ENCODE assay signal across 8 cellular contexts in the genomic region with DNA sequence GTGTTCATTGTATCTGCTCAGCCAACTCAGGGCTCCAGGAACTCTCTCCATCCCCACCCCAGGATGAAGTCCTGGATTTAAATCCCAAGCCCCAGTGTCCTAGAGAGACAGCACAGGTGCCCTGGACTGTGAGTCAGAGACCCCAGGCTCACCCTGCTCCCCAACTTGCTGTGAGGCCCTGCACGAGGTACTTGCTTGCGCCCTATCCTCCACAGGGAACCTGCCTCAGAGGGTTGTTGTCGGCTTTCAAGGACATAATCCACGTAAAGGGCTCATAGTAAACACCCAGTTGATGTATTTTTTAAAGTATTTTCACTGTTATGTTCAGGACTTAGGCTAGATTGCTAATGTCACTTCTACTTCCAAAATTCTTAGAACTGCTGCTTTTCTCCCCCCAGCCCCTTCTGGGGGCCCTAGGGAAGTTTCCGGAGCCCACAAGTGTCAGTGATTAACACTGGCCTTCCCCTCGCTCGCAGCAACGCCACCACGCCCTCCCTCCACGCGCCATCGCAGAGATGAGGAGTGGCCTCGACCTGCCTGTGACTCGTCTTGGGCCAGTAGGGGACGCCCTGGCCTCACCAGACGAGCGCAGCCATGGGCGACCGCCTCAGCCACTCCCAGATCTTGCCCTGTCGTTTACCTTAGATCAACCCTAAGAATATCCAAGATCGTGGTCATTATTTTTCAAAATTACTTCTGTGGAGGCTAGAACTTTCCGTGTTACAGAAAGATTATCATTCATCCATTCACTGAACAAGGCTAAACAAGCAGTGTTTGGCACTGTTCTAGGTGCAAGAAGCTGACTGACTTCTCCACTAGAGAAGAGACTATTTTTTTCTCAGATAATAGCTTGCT. TPM values are rescaled to one million over a fixed set of nuclear protein-coding genes. Genes with fewer than 3 reads are reported as not detected.
A peak's percentile ranks its signal among the peaks of the same experiment; 100 is the strongest.
DNase-seq lines count a peak whose midpoint lies in the region; ATAC-seq and TF ChIP-seq lines count a peak whose summit lies in the region.

No MANE protein-coding gene starts in this region.

- ATAC-seq in GM19328 (IDR thresholded peaks at IDR 0.05; ENCODE audit: unreplicated experiment) (peak; percentile 62), HG03457 (IDR thresholded peaks at IDR 0.05; ENCODE audit: unreplicated experiment) (peak; percentile 58)

- DNase-seq in NCI-H526 (lab: John Stamatoyannopoulos, UW): peak; percentile 69 to 92
- DNase-seq in activated CD4-positive, alpha-beta T cell treated with anti-CD3 and anti-CD28 coated beads, Interleukin-2, amount 50 U/mL, for 48 hours: peak; percentile 90 to 93
- DNase-seq in effector CD8-positive, alpha-beta T cell (lab: John Stamatoyannopoulos, UW): peak; percentile 65
- DNase-seq in mesendoderm: peak; percentile 84
- DNase-seq in stimulated activated CD8-positive, alpha-beta memory T cell treated with anti-CD3 and anti-CD28 coated beads, Interleukin-15, amount 100 ng/mL, for 1 hour (ENCODE audit: low read depth): peak; percentile 57

- peak overlapping the region; percentile 61 for H3K56ac ChIP-seq in mesendoderm (ENCODE audit: low read length)

- WGBS in mesendoderm (ENCODE audit: extremely low coverage, insufficient coverage, low lambda C conversion rate): no CpG with 5 or more reads among the region's 22 CpGs

- no peaks in the 10 kb centered on the region for H3K36me3 ChIP-seq in mesendoderm (ENCODE audit: control insufficient read depth, insufficient read depth, low read length)

- H2BK120ac ChIP-seq in mesendoderm (ENCODE audit: low read depth, low read length): no peak overlapping the region

- H3K4me2 ChIP-seq in mesendoderm (ENCODE audit: low read length): peak overlapping the region; percentile 35

- no peak overlapping the region for H2BK15ac ChIP-seq in mesendoderm (replicated peaks; ENCODE audit: low read depth)

- TF ChIP-seq CTCF in C4-2B (conservative IDR thresholded peaks at IDR 0.05): peak; percentile 100

- no peak overlapping the region for H3K4me3 ChIP-seq in mesendoderm (ENCODE audit: low read length)

- no peak overlapping the region for H3K18ac ChIP-seq in mesendoderm (ENCODE audit: low read length)

- no peak overlapping the region for H2BK5ac ChIP-seq in mesendoderm (ENCODE audit: low read length)

- H3K27me3 ChIP-seq in mesendoderm (ENCODE audit: insufficient read depth, low read length, poor library complexity): no peaks in the 10 kb centered on the region

- H3K4ac ChIP-seq in mesendoderm (ENCODE audit: low read depth, low read length): no peak overlapping the region

- no peak overlapping the region for H4K8ac ChIP-seq in mesendoderm (ENCODE audit: low read depth, low read length)

- no peaks in the 10 kb centered on the region for H3K79me1 ChIP-seq in mesendoderm (ENCODE audit: low read length)

- H3K23ac ChIP-seq in mesendoderm (ENCODE audit: low read length): no peak overlapping the region

- peaks cover 5% of the 10 kb centered on the region for H3K4me1 ChIP-seq in mesendoderm (ENCODE audit: control insufficient read depth, low read depth, low read length)

- H3K9ac ChIP-seq in mesendoderm (ENCODE audit: low read length): peak overlapping the region; percentile 61

- H2AK5ac ChIP-seq in mesendoderm (ENCODE audit: low read length): no peak overlapping the region

- peak overlapping the region; percentile 4; the same call in 1 of the 2 replicates for H3K27ac ChIP-seq in C4-2B
- H3K27ac ChIP-seq in mesendoderm (ENCODE audit: low read depth, low read length): no peak overlapping the region

- no peaks in the 10 kb centered on the region for H3K79me2 ChIP-seq in mesendoderm (ENCODE audit: control insufficient read depth, insufficient read depth, low read length)

- no peak overlapping the region for H4K5ac ChIP-seq in mesendoderm (ENCODE audit: low read length)

RNA-seq across cellular contexts. Expression of gene SRP14, which starts 6.0 kb away (rescaled TPM):
- 546 TPM for polyA plus RNA-seq in mesendoderm (2013, experiment 1 of 2)
- 544 TPM for polyA plus RNA-seq in mesendoderm (2013, experiment 2 of 2)
